Comparison of ENCODE assay signal across 27 cellular contexts in the genomic region with DNA sequence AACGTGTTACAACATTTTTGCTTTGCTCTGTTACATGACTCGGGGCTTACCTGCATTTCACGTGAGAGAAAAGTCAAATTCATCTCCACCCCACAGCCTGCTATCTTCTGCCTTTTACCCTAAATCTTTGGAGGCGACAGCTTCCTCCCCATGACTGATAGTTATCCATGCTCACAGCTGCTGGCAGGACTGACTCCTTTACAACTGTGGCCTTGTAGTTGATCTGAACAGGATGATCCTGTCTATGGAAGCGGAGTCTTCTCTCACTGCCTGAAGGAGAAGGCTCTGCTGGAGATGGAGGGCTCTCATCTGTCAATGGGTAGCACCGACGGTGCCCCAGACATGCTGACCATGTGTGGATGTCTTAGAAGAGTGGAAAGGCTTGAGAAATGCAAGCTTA.
DNase-seq lines count a peak whose midpoint lies in the region; ATAC-seq, FAIRE-seq and TF ChIP-seq lines count a peak whose summit lies in the region.
"Had no signal": no experiment of that assay in that cellular context is flagged by ENCODE, and none has a peak within 500 bp of the region (broad histone marks: within the 10 kb centered on the region; RNA-seq: fewer than 3 reads in every experiment).

No MANE protein-coding gene starts in this region.

- H3K27ac ChIP-seq in GM23338 (ENCODE audit: low read depth) (no peak overlapping the region), astrocyte (ENCODE audit: low read depth, low read length) (peak overlapping the region; percentile 95), thoracic aorta (peak overlapping the region; percentile 78 to 94), substantia nigra (ENCODE audit: low read depth, low read length, poor library complexity, severe bottlenecking) (no peak overlapping the region)
- H3K27ac ChIP-seq: BLaER1 treated with 17β-estradiol and CSF1 and Interleukin-3, amounts not matched to agents 10 nM and 100 nM; suprapubic skin had no signal

- H4K20me1 ChIP-seq in GM23338 (replicated peaks; ENCODE audit: insufficient read depth) (no peaks in the 10 kb centered on the region), astrocyte (ENCODE audit: insufficient read depth, low read length) (peaks cover 30% of the 10 kb centered on the region)
- H4K20me1 ChIP-seq: BLaER1 treated with 17β-estradiol and CSF1 and Interleukin-3, amounts not matched to agents 10 nM and 100 nM had no signal

- H3K4me2 ChIP-seq in GM23338 (no peak overlapping the region), astrocyte (ENCODE audit: low read length) (no peak overlapping the region)
- H3K4me2 ChIP-seq: BLaER1 treated with 17β-estradiol and CSF1 and Interleukin-3, amounts not matched to agents 10 nM and 100 nM had no signal

- H3K4me1 Mint-ChIP-seq in GM23338 (peaks cover 27% of the 10 kb centered on the region), astrocyte (ENCODE audit: low read depth, unreplicated experiment) (peaks cover 83% of the 10 kb centered on the region), nephron (peaks cover 70% of the 10 kb centered on the region)

- ATAC-seq in GM23338 (no peak), thoracic aorta (ENCODE audit: insufficient number of reproducible peaks, low FRiP score, low read depth) (no peak)
- ATAC-seq: left lung, mucosa of descending colon had no signal

- no peaks in the 10 kb centered on the region for H3K36me3 ChIP-seq in GM23338 (ENCODE audit: insufficient read depth)
- H3K36me3 ChIP-seq in astrocyte (ENCODE audit: insufficient read depth, low read length) = peaks cover 33% of the 10 kb centered on the region
- H3K36me3 ChIP-seq in thoracic aorta = peaks cover 6% of the 10 kb centered on the region
- H3K36me3 ChIP-seq: left lung had no signal

- no peak overlapping the region for H2AFZ ChIP-seq in GM23338
- no peak overlapping the region for H2AFZ ChIP-seq in astrocyte (ENCODE audit: low read depth, low read length)

- FAIRE-seq in astrocyte (lab: Jason Lieb, UNC) = no peak
- FAIRE-seq: colon, GM12878, RCC 7860 had no signal

- H3K4me1 ChIP-seq in GM23338 (ENCODE audit: insufficient read depth) (peaks cover 4% of the 10 kb centered on the region), astrocyte (ENCODE audit: insufficient read depth, low read length) (peaks cover 51% of the 10 kb centered on the region), thoracic aorta (ENCODE audit: control insufficient read depth in 1 of 2, low read depth in 2 of 2) (peaks cover 67 to 97% of the 10 kb centered on the region in 2 donors)
- H3K4me1 ChIP-seq: Caco-2 had no signal

- H3K27me3 ChIP-seq in GM23338 (ENCODE audit: insufficient read depth) = no peaks in the 10 kb centered on the region
- no peaks in the 10 kb centered on the region for H3K27me3 ChIP-seq in astrocyte (ENCODE audit: insufficient read depth, low read length)
- no peaks in the 10 kb centered on the region for H3K27me3 ChIP-seq in thoracic aorta (replicated peaks; ENCODE audit: insufficient read depth)
- H3K27me3 ChIP-seq: BLaER1 treated with 17β-estradiol and CSF1 and Interleukin-3, amounts not matched to agents 10 nM and 100 nM; left lung; suprapubic skin had no signal

- H3K9me2 ChIP-seq in GM23338 (ENCODE audit: insufficient read depth) = peaks cover 3% of the 10 kb centered on the region; the same call in 1 of the 2 replicates

- H3K9me3 ChIP-seq in astrocyte (ENCODE audit: insufficient read depth, low read depth, low read length) (no peaks in the 10 kb centered on the region), thoracic aorta (no peaks in the 10 kb centered on the region)
- H3K9me3 ChIP-seq: Caco-2, left lung, mucosa of descending colon, suprapubic skin had no signal

- peaks cover 14% of the 10 kb centered on the region; the same call in 2 of the 3 replicates for H3K36me3 Mint-ChIP-seq in GM23338 (ENCODE audit: low read depth)
- peaks cover 22% of the 10 kb centered on the region for H3K36me3 Mint-ChIP-seq in astrocyte (ENCODE audit: low read depth, unreplicated experiment)
- peaks cover 62% of the 10 kb centered on the region for H3K36me3 Mint-ChIP-seq in nephron (ENCODE audit: low read depth)

- no peaks in the 10 kb centered on the region for H3F3A ChIP-seq in GM23338 (replicated peaks; ENCODE audit: low read depth)

- no peak overlapping the region for H3K4me3 ChIP-seq in GM23338
- H3K4me3 ChIP-seq in astrocyte (ENCODE audit: insufficient read depth, low read depth, low read length) = no peak overlapping the region
- H3K4me3 ChIP-seq in thoracic aorta = peak overlapping the region; percentile 27
- H3K4me3 ChIP-seq: BLaER1 treated with 17β-estradiol and CSF1 and Interleukin-3, amounts not matched to agents 10 nM and 100 nM; GM12878; left lung; mucosa of descending colon; suprapubic skin had no signal

- H3K4me3 Mint-ChIP-seq in GM23338 = no peak overlapping the region
- peak overlapping the region; percentile 28 for H3K4me3 Mint-ChIP-seq in astrocyte (ENCODE audit: unreplicated experiment)
- H3K4me3 Mint-ChIP-seq in nephron = no peak overlapping the region
- H3K4me3 Mint-ChIP-seq: activated CD4-positive, alpha-beta T cell treated with anti-CD3 and anti-CD28 coated beads, Interleukin-2, amount 10 ng/mL, durations not matched to agents 24 days and 14 days; activated naive CD8-positive, alpha-beta T cell; T-helper 1 cell treated with Interleukin-12 subunit alpha and Interleukin-12 subunit beta and Interleukin-4 antibody, amounts not matched to agents 30 μg/mL and 1 μg/mL, for 36 hours had no signal

- DNase-seq in GM23338 (ENCODE audit: low spot score) = no peak
- DNase-seq in astrocyte (ENCODE audit: low read depth) = no peak
- DNase-seq in thoracic aorta (ENCODE audit: low spot score) = no peak
- no peak for DNase-seq in NCI-H69 (lab: John Stamatoyannopoulos, UW)
- no peak for DNase-seq in T-helper 1 cell
- no peak for DNase-seq in substantia nigra (lab: John Stamatoyannopoulos, UW)
- no peak for DNase-seq in AG08396 (ENCODE audit: low spot score)
- DNase-seq: activated CD4-positive, alpha-beta T cell treated with anti-CD3 and anti-CD28 coated beads, Interleukin-2, amount 10 ng/mL, durations not matched to agents 24 days and 14 days; Caco-2; DMS79 treated with DMSO at 0.1 percent for 48 hours; KBM-7; left lung; mucosa of descending colon; MV-4-11; NCI-H1694; NCI-H2171; NCI-H524 treated with DMSO at 0.1 percent for 48 hours; retina; stimulated activated CD8-positive, alpha-beta memory T cell treated with anti-CD3 and anti-CD28 coated beads, Interleukin-4, amount 100 ng/mL, for 48 hours had no signal

- H3K79me2 ChIP-seq in GM23338 (replicated peaks; ENCODE audit: insufficient read depth) (no peaks in the 10 kb centered on the region), astrocyte (ENCODE audit: insufficient read depth, low read length) (peaks cover 95% of the 10 kb centered on the region)

- no peak overlapping the region for H3K9ac ChIP-seq in astrocyte (ENCODE audit: low read length)
- H3K9ac ChIP-seq: BLaER1 treated with 17β-estradiol and CSF1 and Interleukin-3, amounts not matched to agents 10 nM and 100 nM had no signal

- H3K9me3 Mint-ChIP-seq in GM23338 (no peaks in the 10 kb centered on the region), astrocyte (ENCODE audit: unreplicated experiment) (no peaks in the 10 kb centered on the region), nephron (no peaks in the 10 kb centered on the region)
- H3K9me3 Mint-ChIP-seq: T-helper 1 cell treated with Interleukin-12 subunit alpha and Interleukin-12 subunit beta and Interleukin-4 antibody, amounts not matched to agents 30 μg/mL and 1 μg/mL, for 36 hours had no signal

- H3K27ac Mint-ChIP-seq in GM23338 (peak overlapping the region; percentile 16; the same call in 1 of the 2 replicates), astrocyte (ENCODE audit: unreplicated experiment) (peak overlapping the region; percentile 98), nephron (peak overlapping the region; percentile 34 to 79 (median 52))
- H3K27ac Mint-ChIP-seq: activated CD4-positive, alpha-beta T cell treated with anti-CD3 and anti-CD28 coated beads, Interleukin-2, amount 10 ng/mL, durations not matched to agents 24 days and 14 days; activated naive CD8-positive, alpha-beta T cell; T-helper 1 cell treated with Interleukin-12 subunit alpha and Interleukin-12 subunit beta and Interleukin-4 antibody, amounts not matched to agents 30 μg/mL and 1 μg/mL, for 36 hours had no signal

- TF ChIP-seq CTCF in GM23338 (conservative IDR thresholded peaks at IDR 0.05; ENCODE audit: low read depth in 2 of 2) (no peak), astrocyte (IDR thresholded peaks at IDR 0.05; ENCODE audit: insufficient read depth, low read depth, low read length) (no peak), nephron (IDR thresholded peaks at IDR 0.05; ENCODE audit: unreplicated experiment in 3 of 3) (no peak), thoracic aorta (IDR thresholded peaks at IDR 0.05) (no peak)

- H3K27me3 Mint-ChIP-seq in GM23338 (ENCODE audit: insufficient read depth, low read depth, poor library complexity) (peaks cover 5% of the 10 kb centered on the region), astrocyte (ENCODE audit: low read depth, unreplicated experiment) (no peaks in the 10 kb centered on the region), nephron (ENCODE audit: low read depth) (no peaks in the 10 kb centered on the region)
- H3K27me3 Mint-ChIP-seq: activated CD4-positive, alpha-beta T cell treated with anti-CD3 and anti-CD28 coated beads, Interleukin-2, amount 10 ng/mL, durations not matched to agents 24 days and 14 days; activated naive CD8-positive, alpha-beta T cell had no signal

TF ChIP-seq in GM23338, 12 proteins besides CTCF, POLR2A, EP300 and RAD21:
- TF ChIP-seq POLR2AphosphoS5 (IDR thresholded peaks at IDR 0.05; ENCODE audit: low read depth) (no peak), EZH2 (IDR thresholded peaks at IDR 0.05; ENCODE audit: low read depth, unreplicated experiment) (no peak)

Comparison
In these comparisons a context has a peak if more than half of its experiments do, and no peak if none do; other contexts are left out.
1. H3K27ac ChIP-seq: peak in astrocyte (single experiment) and thoracic aorta (2 of 2); none in GM23338 (single experiment) and substantia nigra (single experiment).
2. H3K27ac Mint-ChIP-seq: peak in every context shown above with its lines; median percentile 98 in astrocyte; 52 in nephron; 16 in GM23338.